In genomic region chr13:102680842-102681725, GRCh38 we compare ENCODE assay signal across 10 cellular contexts. TPM values are rescaled to one million over a fixed set of nuclear protein-coding genes. Genes with fewer than 3 reads are reported as not detected.
A peak's percentile ranks its signal among the peaks of the same experiment; 100 is the strongest.
DNase-seq lines count a peak whose midpoint lies in the region; ATAC-seq and TF ChIP-seq lines count a peak whose summit lies in the region.
"Had no signal": no experiment of that assay in that cellular context is flagged by ENCODE, and none has a peak within 500 bp of the region (broad histone marks: within the 10 kb centered on the region; RNA-seq: fewer than 3 reads in every experiment).

No MANE protein-coding gene starts in this region.

- peaks cover 11 to 19% of the 10 kb centered on the region in 2 donors for H3K36me3 Mint-ChIP-seq in activated T-cell treated with anti-CD3 and anti-CD28 coated beads, Interleukin-2, amount 50 U/mL, for 72 hours (ENCODE audit: insufficient read depth in 2 of 2)
- peaks cover 14% of the 10 kb centered on the region for H3K36me3 Mint-ChIP-seq in stimulated activated memory B cell treated with anti-CD40 and anti-IgM and Interleukin-4, amounts not matched to agents 10 μg/mL and 1 μg/mL and 100 μg/mL, for 72 hours

- peaks cover 5 to 44% (median 27%) of the 10 kb centered on the region in 6 donors for H3K36me3 ChIP-seq in spleen

- peak overlapping the region in 1 of 2 donors; percentile 10 for H3K4me3 Mint-ChIP-seq in activated T-cell treated with anti-CD3 and anti-CD28 coated beads, Interleukin-2, amount 50 U/mL, for 72 hours
- no peak overlapping the region for H3K4me3 Mint-ChIP-seq in stimulated activated memory B cell treated with anti-CD40 and anti-IgM and Interleukin-4, amounts not matched to agents 10 μg/mL and 1 μg/mL and 100 μg/mL, for 72 hours

- peak overlapping the region; percentile 36 for H3K27ac Mint-ChIP-seq in activated T-cell treated with anti-CD3 and anti-CD28 coated beads, Interleukin-2, amount 50 U/mL, for 72 hours
- H3K27ac Mint-ChIP-seq in stimulated activated memory B cell treated with anti-CD40 and anti-IgM and Interleukin-4, amounts not matched to agents 10 μg/mL and 1 μg/mL and 100 μg/mL, for 72 hours: peak overlapping the region; percentile 2

- intact Hi-C loops in spleen (cut with DNase I; ENCODE audit: low total_unique reads): no loop called here

- no peak for DNase-seq in activated T-cell treated with anti-CD3 and anti-CD28 coated beads, Interleukin-2, amount 50 U/mL, for 72 hours
- DNase-seq in activated T-cell treated with anti-CD3 and anti-CD28 coated beads, Interleukin-2, amount 50 U/mL, for 1 hour: no peak
- DNase-seq in Kasumi-1 (lab: John Stamatoyannopoulos, UW) (peak; percentile 73 to 88), amniotic epithelial cell (ENCODE audit: low read depth) (peak; percentile 31), SW480 (ENCODE audit: low spot score) (no peak), NCI-H2081 (lab: John Stamatoyannopoulos, UW) (no peak), spleen (no peak)
- DNase-seq: T1000 had no signal

- H3K9me3 ChIP-seq in spleen: peaks cover 0 to 7% (median 0%) of the 10 kb centered on the region in 8 donors

- H3K4me3 ChIP-seq in spleen: no peak overlapping the region

- H3K4me1 ChIP-seq in spleen: peaks cover 0 to 12% (median 8%) of the 10 kb centered on the region in 6 donors

- WGBS in spleen, 5 donors: 44 to 59% (median 53%) methylated on average over 5 of the region's 5 CpGs

- H3K27me3 ChIP-seq in spleen (replicated peaks in 1 of 7): no peaks in the 10 kb centered on the region

- peak overlapping the region in 4 of 8 donors; percentile 36 to 68 (median 64) for H3K27ac ChIP-seq in spleen

- H3K9me3 Mint-ChIP-seq in activated T-cell treated with anti-CD3 and anti-CD28 coated beads, Interleukin-2, amount 50 U/mL, for 72 hours: no peaks in the 10 kb centered on the region
- peaks cover 8% of the 10 kb centered on the region for H3K9me3 Mint-ChIP-seq in stimulated activated memory B cell treated with anti-CD40 and anti-IgM and Interleukin-4, amounts not matched to agents 10 μg/mL and 1 μg/mL and 100 μg/mL, for 72 hours

- no peak for TF ChIP-seq POLR2A in spleen (IDR thresholded peaks at IDR 0.05)

- peak in 1 of 2 donors; percentile 69 for ATAC-seq in activated T-cell treated with anti-CD3 and anti-CD28 coated beads, Interleukin-2, amount 50 U/mL, for 72 hours (replicated peaks in 1 of 2)
- peak; percentile 55 for ATAC-seq in stimulated activated memory B cell treated with anti-CD40 and anti-IgM and Interleukin-4, amounts not matched to agents 10 μg/mL and 1 μg/mL and 100 μg/mL, for 72 hours

- TF ChIP-seq CTCF in spleen (IDR thresholded peaks at IDR 0.05 in 8 of 11, conservative IDR thresholded peaks at IDR 0.05 in 3 of 11): no peak

- no peaks in the 10 kb centered on the region for H3K27me3 Mint-ChIP-seq in activated T-cell treated with anti-CD3 and anti-CD28 coated beads, Interleukin-2, amount 50 U/mL, for 72 hours (ENCODE audit: low read depth)
- no peaks in the 10 kb centered on the region for H3K27me3 Mint-ChIP-seq in stimulated activated memory B cell treated with anti-CD40 and anti-IgM and Interleukin-4, amounts not matched to agents 10 μg/mL and 1 μg/mL and 100 μg/mL, for 72 hours

- H3K4me1 Mint-ChIP-seq in activated T-cell treated with anti-CD3 and anti-CD28 coated beads, Interleukin-2, amount 50 U/mL, for 72 hours (ENCODE audit: low read depth): peaks cover 34% of the 10 kb centered on the region
- H3K4me1 Mint-ChIP-seq in stimulated activated memory B cell treated with anti-CD40 and anti-IgM and Interleukin-4, amounts not matched to agents 10 μg/mL and 1 μg/mL and 100 μg/mL, for 72 hours: peaks cover 13% of the 10 kb centered on the region

RNA-seq across cellular contexts. Expression of gene METTL21C, which starts 13.8 kb away (rescaled TPM):
- not detected for total RNA-seq in activated T-cell treated with anti-CD3 and anti-CD28 coated beads, Interleukin-2, amount 50 U/mL, for 72 hours
- not detected for total RNA-seq in spleen
- polyA plus RNA-seq in spleen: not detected
- total RNA-seq: lung microvascular endothelial cell had no signal

Comparison
In these comparisons a context has a peak if more than half of its experiments do, and no peak if none do; other contexts are left out.
1. DNase-seq: peak in Kasumi-1 (2 of 2) and amniotic epithelial cell (single experiment); none in activated T-cell treated with anti-CD3 and anti-CD28 coated beads, Interleukin-2, amount 50 U/mL, for 72 hours (0 of 2), activated T-cell treated with anti-CD3 and anti-CD28 coated beads, Interleukin-2, amount 50 U/mL, for 1 hour (single experiment), SW480 (single experiment), NCI-H2081 (0 of 2) and spleen (single experiment).